In the genomic region with DNA sequence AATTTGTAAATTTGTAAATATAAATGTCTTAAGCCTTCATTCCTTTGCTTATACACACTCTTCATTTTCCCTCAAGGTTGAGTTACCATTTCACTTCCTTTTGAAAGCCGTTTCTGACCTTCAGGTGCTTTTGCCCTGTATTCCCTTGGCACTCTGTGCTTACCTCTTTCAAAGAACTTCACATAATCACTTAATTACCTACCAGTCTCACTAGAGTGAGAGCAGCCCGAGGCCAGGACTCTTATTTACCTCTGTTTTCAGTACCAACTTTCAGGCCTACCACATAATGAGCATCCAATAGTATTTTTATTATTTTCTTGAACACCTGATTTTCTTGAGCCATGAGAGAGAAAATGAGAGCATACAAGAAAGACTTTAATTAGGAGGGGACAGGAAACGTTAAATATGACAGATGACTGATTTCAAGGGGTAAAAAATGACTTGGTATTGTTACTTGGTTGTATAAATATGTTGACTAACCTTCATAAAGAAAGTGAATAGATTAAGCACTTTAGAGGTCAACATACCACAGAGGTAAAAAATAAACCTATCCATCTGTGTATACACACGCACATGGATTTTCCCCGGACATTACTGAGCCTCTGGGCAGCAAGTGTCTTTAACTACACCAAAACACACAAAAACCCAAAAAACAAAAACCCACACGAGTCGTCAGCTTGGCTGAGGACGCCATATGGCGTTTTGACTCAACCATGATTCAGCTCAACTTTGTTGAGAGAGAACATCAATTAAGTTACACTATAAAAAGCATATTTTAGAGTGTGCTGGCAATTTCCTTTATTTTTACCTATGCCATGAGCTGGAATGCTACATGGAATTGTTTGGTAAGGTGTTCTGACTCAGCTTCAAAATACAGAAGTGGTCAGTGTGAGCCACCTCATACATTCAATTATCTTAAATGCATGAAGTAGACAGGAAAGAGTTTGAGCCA, we compare ENCODE assay signal across 8 cellular contexts. TPM values are rescaled to one million over a fixed set of nuclear protein-coding genes. Genes with fewer than 3 reads are reported as not detected.
DNase-seq lines count a peak whose midpoint lies in the region; ATAC-seq and TF ChIP-seq lines count a peak whose summit lies in the region.
"Had no signal": no experiment of that assay in that cellular context is flagged by ENCODE, and none has a peak within 500 bp of the region (broad histone marks: within the 10 kb centered on the region; RNA-seq: fewer than 3 reads in every experiment).

No MANE protein-coding gene starts in this region.

- no peaks in the 10 kb centered on the region for H3K9me3 Mint-ChIP-seq in activated T-helper 17 cell treated with anti-CD3 and anti-CD28 coated beads, Interleukin-2, amount 50 U/mL, for 72 hours
- H3K9me3 Mint-ChIP-seq in progenitor cell of endocrine pancreas (ENCODE audit: low read depth), result no peaks in the 10 kb centered on the region

- DNase-seq in GM10248 (ENCODE audit: extremely low spot score), result peak; percentile 26
- DNase-seq in progenitor cell of endocrine pancreas (ENCODE audit: low spot score, unreplicated experiment), result no peak
- no peak for DNase-seq in globus pallidus (ENCODE audit: low spot score)
- no peak for DNase-seq in activated naive CD4-positive, alpha-beta T cell treated with anti-CD3 and anti-CD28 coated beads, Interleukin-2, amount 50 U/mL, for 16 hours
- DNase-seq: SIG-M5 had no signal

- no peaks in the 10 kb centered on the region for H3K27me3 Mint-ChIP-seq in activated T-helper 17 cell treated with anti-CD3 and anti-CD28 coated beads, Interleukin-2, amount 50 U/mL, for 72 hours
- no peaks in the 10 kb centered on the region for H3K27me3 Mint-ChIP-seq in progenitor cell of endocrine pancreas

- peaks cover 27% of the 10 kb centered on the region for H3K36me3 Mint-ChIP-seq in activated T-helper 17 cell treated with anti-CD3 and anti-CD28 coated beads, Interleukin-2, amount 50 U/mL, for 72 hours (ENCODE audit: low read depth)
- H3K36me3 Mint-ChIP-seq in progenitor cell of endocrine pancreas (ENCODE audit: insufficient read depth), result peaks cover 2% of the 10 kb centered on the region

- H3K4me3 Mint-ChIP-seq in activated T-helper 17 cell treated with anti-CD3 and anti-CD28 coated beads, Interleukin-2, amount 50 U/mL, for 72 hours, result peak overlapping the region; percentile 31
- no peak overlapping the region for H3K4me3 Mint-ChIP-seq in progenitor cell of endocrine pancreas (ENCODE audit: low read depth)

- POLR2A ChIA-PET in GM10248 (lab: Yijun Ruan, JAX), result no interaction called here

- H3K4me1 Mint-ChIP-seq in activated T-helper 17 cell treated with anti-CD3 and anti-CD28 coated beads, Interleukin-2, amount 50 U/mL, for 72 hours, result peaks cover 22% of the 10 kb centered on the region
- H3K4me1 Mint-ChIP-seq in progenitor cell of endocrine pancreas (ENCODE audit: low read depth), result peaks cover 7% of the 10 kb centered on the region

- CTCF ChIA-PET in GM10248 (lab: Yijun Ruan, JAX), result interaction anchor here (0.6 to 1.8 kb wide), 8 partner anchors 8 to 107 kb away, joined by 3 to 5 read pairs (median 3); a partner anchor contains a TSS

- peak overlapping the region; percentile 80 for H3K27ac Mint-ChIP-seq in activated T-helper 17 cell treated with anti-CD3 and anti-CD28 coated beads, Interleukin-2, amount 50 U/mL, for 72 hours
- H3K27ac Mint-ChIP-seq in progenitor cell of endocrine pancreas, result peak overlapping the region; percentile 26

- peak; percentile 55 for ATAC-seq in HG02885 (IDR thresholded peaks at IDR 0.05; ENCODE audit: poor library complexity, unreplicated experiment)
- peak; percentile 81 for ATAC-seq in activated T-helper 17 cell treated with anti-CD3 and anti-CD28 coated beads, Interleukin-2, amount 50 U/mL, for 72 hours (replicated peaks)
- ATAC-seq in HG03520 (IDR thresholded peaks at IDR 0.05; ENCODE audit: unreplicated experiment), result no peak

- TF ChIP-seq CTCF in GM10248 (IDR thresholded peaks at IDR 0.05; ENCODE audit: control extremely low read depth, extremely low read depth, low read depth, missing control alignments) (no peak), progenitor cell of endocrine pancreas (IDR thresholded peaks at IDR 0.05; ENCODE audit: unreplicated experiment) (no peak)

RNA-seq across cellular contexts. Expression of a gene that starts 7.6 kb away (rescaled TPM):
- total RNA-seq in activated T-helper 17 cell treated with anti-CD3 and anti-CD28 coated beads, Interleukin-2, amount 50 U/mL, for 72 hours, result 10 to 100 TPM; 55.8 to 89.1 TPM
- 176 and 177 TPM in 2 replicates for total RNA-seq in progenitor cell of endocrine pancreas
